18 cellular contexts compared by ENCODE assay signal in genomic region chr14:90287791-90288190, GRCh38. TPM values are rescaled to one million over a fixed set of nuclear protein-coding genes. Genes with fewer than 3 reads are reported as not detected.
DNase-seq lines count a peak whose midpoint lies in the region; ATAC-seq and TF ChIP-seq lines count a peak whose summit lies in the region.
"Had no signal": no experiment of that assay in that cellular context is flagged by ENCODE, and none has a peak within 500 bp of the region (broad histone marks: within the 10 kb centered on the region; RNA-seq: fewer than 3 reads in every experiment).

No MANE protein-coding gene starts in this region.

- peaks cover 4% of the 10 kb centered on the region for H3K4me1 ChIP-seq in endocrine pancreas (ENCODE audit: control insufficient read depth, insufficient read depth, low read length)
- H3K4me1 ChIP-seq in vagina = no peaks in the 10 kb centered on the region
- peaks cover 9 to 22% (median 15%) of the 10 kb centered on the region in 4 donors for H3K4me1 ChIP-seq in esophagus muscularis mucosa
- H3K4me1 ChIP-seq: transverse colon had no signal

- WGBS in esophagus muscularis mucosa = 77% methylated on average over 14 of the region's 14 CpGs

- no peaks in the 10 kb centered on the region for H3K36me3 ChIP-seq in endocrine pancreas (ENCODE audit: control insufficient read depth, insufficient read depth, low read length)
- H3K36me3 ChIP-seq in vagina = peaks cover 0 to 48% of the 10 kb centered on the region in 2 donors
- H3K36me3 ChIP-seq in esophagus muscularis mucosa = peaks cover 40 to 94% (median 79%) of the 10 kb centered on the region in 4 donors

- TF ChIP-seq CTCF in vagina (IDR thresholded peaks at IDR 0.05) (no peak), esophagus muscularis mucosa (IDR thresholded peaks at IDR 0.05) (no peak)

- intact Hi-C loops in vagina (cut with DNase I) = no loop called here
- intact Hi-C loops in esophagus muscularis mucosa (cut with DNase I) = no loop called here

- H3K4me3 ChIP-seq in endocrine pancreas (ENCODE audit: control insufficient read depth, insufficient read depth, low read length) (no peak overlapping the region), vagina (no peak overlapping the region), esophagus muscularis mucosa (no peak overlapping the region)
- H3K4me3 ChIP-seq: coronary artery, transverse colon had no signal

- H3K27ac ChIP-seq in temporal lobe (ENCODE audit: low read depth, low read length) (peak overlapping the region; percentile 55), vagina (no peak overlapping the region), esophagus muscularis mucosa (replicated peaks in 1 of 4) (no peak overlapping the region)
- H3K27ac ChIP-seq: coronary artery, transverse colon had no signal

- no peak for TF ChIP-seq EP300 in esophagus muscularis mucosa (IDR thresholded peaks at IDR 0.05)

- H3K9me3 ChIP-seq in endocrine pancreas (ENCODE audit: control insufficient read depth, low read length) (no peaks in the 10 kb centered on the region), vagina (no peaks in the 10 kb centered on the region), esophagus muscularis mucosa (no peaks in the 10 kb centered on the region)
- H3K9me3 ChIP-seq: transverse colon had no signal

- peak overlapping the region; percentile 19 for H3K9ac ChIP-seq in endocrine pancreas (ENCODE audit: control insufficient read depth, insufficient read depth, low read length)

- H3K27me3 ChIP-seq in endocrine pancreas (ENCODE audit: control insufficient read depth, insufficient read depth, low read length) (no peaks in the 10 kb centered on the region), vagina (no peaks in the 10 kb centered on the region), esophagus muscularis mucosa (no peaks in the 10 kb centered on the region)
- H3K27me3 ChIP-seq: transverse colon had no signal

- peak; percentile 24 to 67 for DNase-seq in NCI-H2081 (lab: John Stamatoyannopoulos, UW)
- no peak for DNase-seq in NCI-H2081 treated with DMSO at 0.1 percent for 48 hours (lab: John Stamatoyannopoulos, UW)
- DNase-seq in NCI-H2171 (lab: John Stamatoyannopoulos, UW) = peak; percentile 47
- DNase-seq in vagina (ENCODE audit: extremely low spot score in 2 of 2) = no peak
- DNase-seq in esophagus muscularis mucosa (ENCODE audit: extremely low spot score) = no peak
- DNase-seq: activated CD4-positive, alpha-beta memory T cell treated with anti-CD3 and anti-CD28 coated beads for 36 hours; activated T-cell treated with anti-CD3 and anti-CD28 coated beads, Interleukin-2, amount 50 U/mL, for 4 hours; COR-L47; KG1; MV-4-11; naive thymus-derived CD4-positive, alpha-beta T cell; stimulated activated naive B cell treated with anti-CD40 and anti-IgM and Interleukin-4, amounts not matched to agents 10 μg/mL and 1 μg/mL and 100 μg/mL, for 72 hours; transverse colon had no signal

- ATAC-seq in HG03139 (IDR thresholded peaks at IDR 0.05; ENCODE audit: unreplicated experiment) = no peak
- ATAC-seq: activated T-cell treated with anti-CD3 and anti-CD28 coated beads, Interleukin-2, amount 50 U/mL, for 4 hours; HCT116; naive thymus-derived CD4-positive, alpha-beta T cell; stimulated activated naive B cell treated with anti-CD40 and anti-IgM and Interleukin-4, amounts not matched to agents 10 μg/mL and 1 μg/mL and 100 μg/mL, for 72 hours had no signal

- TF ChIP-seq POLR2A in vagina (IDR thresholded peaks at IDR 0.05) (no peak), esophagus muscularis mucosa (IDR thresholded peaks at IDR 0.05; ENCODE audit: low read depth) (no peak)

RNA-seq across cellular contexts. Expression of gene PSMC1, which starts 31.4 kb away (rescaled TPM):
- total RNA-seq in temporal lobe (55.6 TPM), vagina (32.7 TPM), esophagus muscularis mucosa (100 to 1,000 TPM in 3 of 4 donors, 10 to 100 TPM in 1; 96.8 to 139 (median 117) TPM)

RNA-seq across cellular contexts. Expression of gene NRDE2, which starts 44.0 kb away (rescaled TPM):
- total RNA-seq in temporal lobe = 14.0 TPM
- total RNA-seq in vagina = 7.9 TPM
- 10 to 100 TPM in 3 of 4 donors, 1 to 10 TPM in 1; 8.0 to 14.1 (median 12.2) TPM for total RNA-seq in esophagus muscularis mucosa

Comparison
In these comparisons a context has a peak if more than half of its experiments do, and no peak if none do; other contexts are left out.
1. DNase-seq: peak in NCI-H2081 (2 of 2) and NCI-H2171 (single experiment); none in NCI-H2081 treated with DMSO at 0.1 percent for 48 hours (single experiment), vagina (0 of 2) and esophagus muscularis mucosa (single experiment).